In the genomic region with DNA sequence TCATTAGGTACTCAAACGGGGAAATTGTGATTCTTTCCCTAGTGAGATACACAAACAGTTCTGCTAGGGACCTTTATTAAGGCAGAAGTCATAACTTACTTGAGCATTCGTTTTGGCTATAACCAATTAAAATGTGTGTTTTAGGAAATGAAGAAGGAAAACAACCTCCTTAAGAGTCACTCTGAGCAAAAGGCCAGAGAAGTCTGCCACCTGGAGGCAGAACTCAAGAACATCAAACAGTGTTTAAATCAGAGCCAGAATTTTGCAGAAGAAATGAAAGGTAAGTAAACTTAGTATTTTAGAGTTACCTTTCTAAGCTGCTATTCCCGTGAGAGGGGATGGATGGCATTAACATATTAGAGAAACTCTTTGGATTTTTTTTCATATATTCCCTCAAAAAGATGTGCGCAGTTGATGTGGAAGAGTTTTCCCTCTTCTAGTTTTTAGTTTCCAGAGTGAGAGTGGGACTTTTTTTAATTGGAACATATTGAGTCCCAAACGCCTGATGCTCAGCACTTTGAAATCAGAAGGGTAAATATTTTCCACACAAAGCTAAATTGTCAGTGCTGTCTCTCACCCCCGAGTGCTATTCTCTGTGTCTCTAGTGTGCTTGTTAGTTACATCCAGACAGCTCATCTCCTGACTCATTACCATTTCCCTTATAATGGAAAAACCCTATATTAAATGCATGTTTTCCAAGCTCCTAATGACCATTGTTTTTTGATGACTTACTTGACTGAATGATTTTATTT, we compare ENCODE assay signal across 8 cellular contexts. TPM values are rescaled to one million over a fixed set of nuclear protein-coding genes. Genes with fewer than 3 reads are reported as not detected.
DNase-seq lines count a peak whose midpoint lies in the region; ATAC-seq, FAIRE-seq and TF ChIP-seq lines count a peak whose summit lies in the region.

No MANE protein-coding gene starts in this region.

- no peaks in the 10 kb centered on the region for H3K9me3 ChIP-seq in WERI-Rb-1 (ENCODE audit: severe bottlenecking)

- peaks cover 99% of the 10 kb centered on the region for H3K36me3 ChIP-seq in WERI-Rb-1

- FAIRE-seq in HTR-8/SVneo (lab: Jason Lieb, UNC): no peak

- ATAC-seq in GM18867 (IDR thresholded peaks at IDR 0.05; ENCODE audit: unreplicated experiment): peak; percentile 75
- peak; percentile 57 to 63 for ATAC-seq in stimulated activated naive B cell treated with anti-CD40 and anti-IgM and Interleukin-4, amounts not matched to agents 10 μg/mL and 1 μg/mL and 100 μg/mL, for 72 hours (replicated peaks)

- H3K27ac ChIP-seq in WERI-Rb-1: no peak overlapping the region

- H3K4me3 ChIP-seq in WERI-Rb-1 (ENCODE audit: low read depth, low read length) (no peak overlapping the region), fibroblast of villous mesenchyme (ENCODE audit: low read depth, low read length) (no peak overlapping the region)

- DNase-seq in NCI-H748 (lab: John Stamatoyannopoulos, UW; ENCODE audit: unreplicated experiment): peak; percentile 0
- DNase-seq in NCI-H748 treated with DMSO at 0.1 percent for 48 hours (lab: John Stamatoyannopoulos, UW): no peak
- peak; percentile 27 for DNase-seq in HTR-8/SVneo (ENCODE audit: insufficient read length, low spot score)
- DNase-seq in WERI-Rb-1: no peak
- peak; percentile 66 for DNase-seq in fibroblast of villous mesenchyme (ENCODE audit: low read depth)
- DNase-seq in stimulated activated naive B cell treated with anti-CD40 and anti-IgM and Interleukin-4, amounts not matched to agents 10 μg/mL and 1 μg/mL and 100 μg/mL, for 72 hours: no peak
- DNase-seq in islet precursor cell: no peak

- no peak overlapping the region for H3K27ac Mint-ChIP-seq in stimulated activated naive B cell treated with anti-CD40 and anti-IgM and Interleukin-4, amounts not matched to agents 10 μg/mL and 1 μg/mL and 100 μg/mL, for 72 hours

- peak; percentile 44 for TF ChIP-seq CTCF in WERI-Rb-1 (IDR thresholded peaks at IDR 0.05; ENCODE audit: low read depth, low read length)
- peak; percentile 77 for TF ChIP-seq CTCF in fibroblast of villous mesenchyme (IDR thresholded peaks at IDR 0.05; ENCODE audit: insufficient read depth, low read depth, low read length)

- H3K36me3 Mint-ChIP-seq in stimulated activated naive B cell treated with anti-CD40 and anti-IgM and Interleukin-4, amounts not matched to agents 10 μg/mL and 1 μg/mL and 100 μg/mL, for 72 hours: peaks cover 0 to 3% of the 10 kb centered on the region in 2 donors

- H3K4me1 Mint-ChIP-seq in stimulated activated naive B cell treated with anti-CD40 and anti-IgM and Interleukin-4, amounts not matched to agents 10 μg/mL and 1 μg/mL and 100 μg/mL, for 72 hours: peaks cover 2 to 10% of the 10 kb centered on the region in 2 donors

- no peaks in the 10 kb centered on the region for H3K27me3 ChIP-seq in WERI-Rb-1 (ENCODE audit: insufficient read depth, low read depth, severe bottlenecking)

- no peaks in the 10 kb centered on the region for H3K27me3 Mint-ChIP-seq in stimulated activated naive B cell treated with anti-CD40 and anti-IgM and Interleukin-4, amounts not matched to agents 10 μg/mL and 1 μg/mL and 100 μg/mL, for 72 hours

- H3K4me3 Mint-ChIP-seq in stimulated activated naive B cell treated with anti-CD40 and anti-IgM and Interleukin-4, amounts not matched to agents 10 μg/mL and 1 μg/mL and 100 μg/mL, for 72 hours: no peak overlapping the region

- H3K9me3 Mint-ChIP-seq in stimulated activated naive B cell treated with anti-CD40 and anti-IgM and Interleukin-4, amounts not matched to agents 10 μg/mL and 1 μg/mL and 100 μg/mL, for 72 hours: no peaks in the 10 kb centered on the region

RNA-seq across cellular contexts. Expression of gene CENPF, which starts 34.9 kb away (rescaled TPM):
- 19.3 and 30.7 TPM in 2 replicates for total RNA-seq in fibroblast of villous mesenchyme

Comparison
In these comparisons a context has a peak if more than half of its experiments do, and no peak if none do; other contexts are left out.
1. DNase-seq: peak in NCI-H748 (single experiment), HTR-8/SVneo (single experiment) and fibroblast of villous mesenchyme (single experiment); none in NCI-H748 treated with DMSO at 0.1 percent for 48 hours (single experiment), WERI-Rb-1 (single experiment), stimulated activated naive B cell treated with anti-CD40 and anti-IgM and Interleukin-4, amounts not matched to agents 10 μg/mL and 1 μg/mL and 100 μg/mL, for 72 hours (single experiment) and islet precursor cell (single experiment).